Comparison of ENCODE assay signal across 1 cellular context in the genomic region with DNA sequence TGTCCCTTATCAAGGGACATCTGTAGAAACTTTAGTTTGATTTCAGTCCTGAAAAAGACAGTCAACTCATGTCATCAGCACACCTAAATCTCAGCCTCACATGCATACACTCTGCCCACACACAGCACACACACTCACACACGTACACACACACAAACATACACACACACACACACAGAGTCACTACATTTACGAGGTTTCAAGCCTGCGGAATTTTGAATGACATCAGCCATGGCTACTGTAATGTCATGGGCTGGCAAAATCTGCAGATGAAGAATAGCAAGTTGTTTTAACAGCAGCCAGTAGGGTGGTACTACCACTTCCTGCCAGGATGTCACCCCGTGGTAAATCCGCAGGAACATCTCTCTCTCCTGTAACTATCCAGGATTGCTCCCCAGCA.
TF ChIP-seq lines count a peak whose summit lies in the region.

No MANE protein-coding gene starts in this region.

TF ChIP-seq in WTC11, 78 proteins besides CTCF, POLR2A, EP300 and RAD21 (continued from another document):
- no peak for TF ChIP-seq ZNF281 (CRISPR knock-in tag; IDR thresholded peaks at IDR 0.05)
